32 cellular contexts compared by ENCODE assay signal in the genomic region with DNA sequence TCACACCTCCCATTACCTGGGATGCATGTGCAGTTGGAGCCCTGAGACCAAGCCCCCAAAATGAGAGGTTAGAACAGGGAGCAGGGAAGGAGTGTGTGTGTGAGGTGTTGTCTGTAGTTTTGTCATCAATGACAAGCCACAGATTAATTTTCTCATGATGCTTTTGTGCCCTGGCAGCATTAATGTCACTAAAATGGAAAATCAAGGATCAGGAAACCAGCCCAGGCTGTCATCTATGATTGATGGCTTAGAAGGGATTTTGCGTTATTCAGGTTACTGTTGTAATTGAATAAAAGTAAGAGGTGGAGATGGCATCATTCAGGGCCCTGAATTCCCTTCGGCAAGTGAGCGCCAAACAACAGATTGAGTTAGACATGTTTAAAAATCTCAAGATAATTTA.
"Had no signal": no experiment of that assay in that cellular context is flagged by ENCODE, and none has a peak within 500 bp of the region (broad histone marks: within the 10 kb centered on the region; RNA-seq: fewer than 3 reads in every experiment).

No MANE protein-coding gene starts in this region.

- H3K9me3 ChIP-seq: MG63 had no signal

- H3K27ac ChIP-seq: KMS-11 had no signal

- H3K4me3 ChIP-seq: MG63 had no signal

- H3K36me3 ChIP-seq: MG63 had no signal

- H3K9ac ChIP-seq: KMS-11 had no signal

- H3K4me2 ChIP-seq: KMS-11 had no signal

- H3K27me3 ChIP-seq: MG63 had no signal

- DNase-seq: Karpas-422, Kasumi-1, KG1, MG63, MM.1S, MV-4-11, NCI-H1048, NCI-H1092, NCI-H1092 treated with DMSO at 0.1 percent for 48 hours, NCI-H1105, NCI-H1105 treated with DMSO at 0.1 percent for 48 hours, NCI-H1417, NCI-H1417 treated with DMSO at 0.1 percent for 48 hours, NCI-H1436, NCI-H1436 treated with DMSO at 0.1 percent for 48 hours, NCI-H146, NCI-H1694, NCI-H1694 treated with DMSO at 0.1 percent for 48 hours, NCI-H187, NCI-H187 treated with DMSO at 0.1 percent for 48 hours, NCI-H1930, NCI-H2029, NCI-H2029 treated with DMSO at 0.1 percent for 48 hours, NCI-H2081, NCI-H2081 treated with DMSO at 0.1 percent for 48 hours, NCI-H2107, NCI-H2171, NCI-H2171 treated with DMSO at 0.1 percent for 48 hours, NCI-H2227 treated with DMSO at 0.1 percent for 48 hours, NCI-H226, NCI-H345 had no signal
